Comparison of ENCODE assay signal across 16 cellular contexts in the genomic region with DNA sequence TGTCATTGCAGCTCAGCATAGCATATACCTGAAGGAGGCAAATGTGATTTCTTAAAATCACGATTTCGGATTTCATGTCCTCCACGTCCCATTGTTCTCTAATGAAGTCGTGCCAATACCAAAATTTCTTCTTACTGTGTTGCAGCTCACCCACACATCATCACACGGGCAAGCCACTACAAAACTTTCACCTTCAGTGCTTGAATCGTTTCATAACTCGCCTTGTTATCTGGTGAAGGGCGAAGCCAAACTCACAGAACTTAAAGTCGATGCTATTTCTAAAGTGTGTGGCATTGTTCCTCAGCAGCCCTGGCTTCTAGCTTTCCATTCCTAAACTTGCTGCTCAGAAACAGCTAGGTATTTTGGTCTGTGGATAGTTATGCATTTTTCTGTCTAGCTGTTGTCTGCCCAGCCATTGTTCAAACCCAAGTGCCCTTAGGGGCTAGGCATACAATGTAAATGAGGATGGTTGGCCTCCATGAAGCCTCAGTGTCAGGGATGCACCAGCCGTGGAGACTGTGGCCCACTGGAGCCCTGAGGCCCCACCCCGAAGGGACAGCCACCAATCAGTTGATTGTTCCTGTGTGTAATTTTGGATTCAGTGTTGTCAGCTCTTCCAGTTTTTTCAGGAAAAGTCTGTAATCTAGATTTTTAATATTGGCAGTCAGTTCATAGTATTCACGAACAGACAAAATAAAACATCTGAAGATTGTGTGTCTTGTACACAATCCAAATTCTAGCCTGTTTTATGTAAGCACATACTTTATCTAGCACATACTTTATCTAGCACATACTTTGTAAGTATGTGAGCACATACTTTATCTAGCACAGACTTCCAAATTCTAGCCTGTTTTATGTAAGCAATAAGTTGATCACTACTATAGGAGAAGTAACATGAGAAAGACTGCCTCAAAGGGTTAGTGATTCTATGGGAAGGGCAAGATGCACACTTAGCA.
DNase-seq lines count a peak whose midpoint lies in the region; ATAC-seq and TF ChIP-seq lines count a peak whose summit lies in the region.
"Had no signal": no experiment of that assay in that cellular context is flagged by ENCODE, and none has a peak within 500 bp of the region (broad histone marks: within the 10 kb centered on the region; RNA-seq: fewer than 3 reads in every experiment).

No MANE protein-coding gene starts in this region.

- DNase-seq in RWPE1 (ENCODE audit: low spot score): no peak
- peak; percentile 63 for DNase-seq in choroid plexus epithelial cell (ENCODE audit: low read depth)
- no peak for DNase-seq in left ventricle myocardium superior
- DNase-seq in progenitor cell of endocrine pancreas (ENCODE audit: low spot score, unreplicated experiment): no peak
- no peak for DNase-seq in naive thymus-derived CD8-positive, alpha-beta T cell
- DNase-seq: activated CD8-positive, alpha-beta memory T cell treated with anti-CD3 and anti-CD28 coated beads for 24 hours; activated naive CD8-positive, alpha-beta T cell treated with anti-CD3 and anti-CD28 coated beads, Interleukin-2, amount 10 ng/mL, durations not matched to agents 7 days and 5 days; NCI-H2029; NCI-H510A treated with DMSO at 0.1 percent for 48 hours; stimulated activated CD4-positive, alpha-beta T cell treated with anti-CD3 and anti-CD28 coated beads, Interleukin-2, amount 100 ng/mL, for 24 hours had no signal

- H3K4me3 ChIP-seq in choroid plexus epithelial cell (ENCODE audit: low read depth, low read length): no peak overlapping the region

- TF ChIP-seq CTCF in RWPE1 (conservative IDR thresholded peaks at IDR 0.05; ENCODE audit: low read depth) (no peak), choroid plexus epithelial cell (conservative IDR thresholded peaks at IDR 0.05; ENCODE audit: low read depth, low read length) (no peak), progenitor cell of endocrine pancreas (IDR thresholded peaks at IDR 0.05; ENCODE audit: unreplicated experiment) (no peak)

- H3K36me3 Mint-ChIP-seq in progenitor cell of endocrine pancreas (ENCODE audit: insufficient read depth): peaks cover 24% of the 10 kb centered on the region
- H3K36me3 Mint-ChIP-seq in naive thymus-derived CD8-positive, alpha-beta T cell: no peaks in the 10 kb centered on the region
- H3K36me3 Mint-ChIP-seq: activated naive CD8-positive, alpha-beta T cell treated with anti-CD3 and anti-CD28 coated beads, Interleukin-2, amount 10 ng/mL, durations not matched to agents 7 days and 5 days had no signal

- H3K27ac ChIP-seq in RWPE1: peak overlapping the region; percentile 73

- no peaks in the 10 kb centered on the region for H3K27me3 Mint-ChIP-seq in progenitor cell of endocrine pancreas
- H3K27me3 Mint-ChIP-seq in naive thymus-derived CD8-positive, alpha-beta T cell: peaks cover under 1 to 15% (median 5%) of the 10 kb centered on the region in 5 donors

- ATAC-seq in left ventricle myocardium superior: peak; percentile 70
- no peak for ATAC-seq in GM19395 (IDR thresholded peaks at IDR 0.05; ENCODE audit: unreplicated experiment)
- ATAC-seq in naive thymus-derived CD8-positive, alpha-beta T cell: no peak
- no peak for ATAC-seq in HG03139 (IDR thresholded peaks at IDR 0.05; ENCODE audit: unreplicated experiment)
- no peak for ATAC-seq in HG02884 (IDR thresholded peaks at IDR 0.05; ENCODE audit: unreplicated experiment)

- peak overlapping the region; percentile 38 for H3K27ac Mint-ChIP-seq in progenitor cell of endocrine pancreas
- H3K27ac Mint-ChIP-seq in naive thymus-derived CD8-positive, alpha-beta T cell: no peak overlapping the region
- H3K27ac Mint-ChIP-seq: activated naive CD8-positive, alpha-beta T cell treated with anti-CD3 and anti-CD28 coated beads, Interleukin-2, amount 10 ng/mL, durations not matched to agents 7 days and 5 days; activated T-helper 1 cell treated with anti-CD3 and anti-CD28 coated beads, Interleukin-12 subunit alpha, Interleukin-12 subunit beta, Interleukin-2, Interleukin-4 antibody, amounts not matched to agents 30 ng/mL and 10 ng/mL and 1 ng/mL, durations not matched to agents 14 hours and 24 hours and 36 hours; memory B cell had no signal

- peaks cover 36% of the 10 kb centered on the region for H3K4me1 Mint-ChIP-seq in progenitor cell of endocrine pancreas (ENCODE audit: low read depth)
- H3K4me1 Mint-ChIP-seq in naive thymus-derived CD8-positive, alpha-beta T cell: peaks cover 3 to 19% (median 7%) of the 10 kb centered on the region in 4 donors
- H3K4me1 Mint-ChIP-seq: memory B cell had no signal

- POLR2A ChIA-PET in RWPE1 (lab: Yijun Ruan, JAX; ENCODE audit: low non-redundant PET): interaction anchor here (0.6 kb wide), 1 partner anchor 64 kb away, joined by 9 read pairs; no protein-coding TSS in a partner anchor
- POLR2A ChIA-PET in naive thymus-derived CD8-positive, alpha-beta T cell (lab: Charles Lee): no interaction called here

- CTCF ChIA-PET in RWPE1 (lab: Yijun Ruan, JAX): interaction anchor here (0.6 kb wide), 1 partner anchor 185 kb away, joined by 3 read pairs; no protein-coding TSS in a partner anchor

- no peaks in the 10 kb centered on the region for H3K9me3 Mint-ChIP-seq in progenitor cell of endocrine pancreas (ENCODE audit: low read depth)
- peaks cover 0 to 3% (median 0%) of the 10 kb centered on the region in 9 donors for H3K9me3 Mint-ChIP-seq in naive thymus-derived CD8-positive, alpha-beta T cell
- H3K9me3 Mint-ChIP-seq: neural crest cell had no signal

- H3K4me3 Mint-ChIP-seq in progenitor cell of endocrine pancreas (ENCODE audit: low read depth): no peak overlapping the region
- no peak overlapping the region for H3K4me3 Mint-ChIP-seq in naive thymus-derived CD8-positive, alpha-beta T cell
- H3K4me3 Mint-ChIP-seq: activated naive CD8-positive, alpha-beta T cell treated with anti-CD3 and anti-CD28 coated beads, Interleukin-2, amount 10 ng/mL, durations not matched to agents 7 days and 5 days; activated T-helper 1 cell treated with anti-CD3 and anti-CD28 coated beads, Interleukin-12 subunit alpha, Interleukin-12 subunit beta, Interleukin-2, Interleukin-4 antibody, amounts not matched to agents 30 ng/mL and 10 ng/mL and 1 ng/mL, durations not matched to agents 14 hours and 24 hours and 36 hours; memory B cell; neural crest cell had no signal

- intact Hi-C loops in left ventricle myocardium superior (cut with micrococcal nuclease): no loop called here
